8 cellular contexts compared by ENCODE assay signal in the genomic region with DNA sequence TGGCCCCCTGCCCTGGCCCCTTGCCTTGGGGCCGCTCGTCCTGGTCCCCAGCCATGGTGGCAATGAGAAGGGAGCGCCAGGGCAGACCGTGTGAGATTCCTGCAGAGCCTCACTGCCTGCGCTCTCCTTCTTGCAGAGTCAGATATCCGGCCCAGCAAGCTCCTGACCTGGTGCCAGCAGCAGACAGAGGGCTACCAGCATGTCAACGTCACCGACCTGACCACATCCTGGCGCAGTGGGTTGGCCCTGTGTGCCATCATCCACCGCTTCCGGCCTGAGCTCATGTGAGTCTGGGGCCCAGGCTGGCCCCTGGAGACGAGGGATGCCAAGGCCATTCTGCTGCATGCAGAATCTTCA.
DNase-seq lines count a peak whose midpoint lies in the region; ATAC-seq and TF ChIP-seq lines count a peak whose summit lies in the region.

No MANE protein-coding gene starts in this region.

- no peak for TF ChIP-seq CTCF in Peyer's patch (IDR thresholded peaks at IDR 0.05)

- no peak for TF ChIP-seq POLR2A in Peyer's patch (IDR thresholded peaks at IDR 0.05)

- H3K27ac ChIP-seq in Peyer's patch: peak overlapping the region; percentile 9 to 66 (median 50)

- peaks cover 0 to 65% (median 0%) of the 10 kb centered on the region in 3 donors for H3K36me3 ChIP-seq in Peyer's patch

- ATAC-seq in GM18508 (IDR thresholded peaks at IDR 0.05; ENCODE audit: insufficient read depth, unreplicated experiment) (peak; percentile 97), HG02943 (IDR thresholded peaks at IDR 0.05; ENCODE audit: low read depth, unreplicated experiment) (peak; percentile 98)

- DNase-seq in Peyer's patch (peak in 2 of 3 donors; percentile 85 to 92), glomerular visceral epithelial cell (ENCODE audit: extremely low spot score) (peak; percentile 96), ecto neural progenitor cell (ENCODE audit: low spot score) (no peak), DMS79 treated with DMSO at 0.1 percent for 48 hours (lab: John Stamatoyannopoulos, UW) (no peak)
- peak; percentile 88 for DNase-seq in activated effector memory CD4-positive, alpha-beta T cell treated with Interleukin-2 at 50 U/mL for 16 hours
- peak; percentile 50 to 64 for DNase-seq in stimulated activated CD4-positive, alpha-beta T cell treated with anti-CD3 and anti-CD28 coated beads, Interleukin-1b, Interleukin-23, amount 100 ng/mL, for 1 hour (ENCODE audit: low read depth in 2 of 2)

- no peaks in the 10 kb centered on the region for H3K27me3 ChIP-seq in Peyer's patch

- H3K9me3 ChIP-seq in Peyer's patch: no peaks in the 10 kb centered on the region

- no peak overlapping the region for H3K4me3 ChIP-seq in Peyer's patch

- peaks cover 0 to 26% (median 2%) of the 10 kb centered on the region in 4 donors for H3K4me1 ChIP-seq in Peyer's patch

Comparison
In these comparisons a context has a peak if more than half of its experiments do, and no peak if none do; other contexts are left out.
1. DNase-seq: peak in Peyer's patch (2 of 3), activated effector memory CD4-positive, alpha-beta T cell treated with Interleukin-2 at 50 U/mL for 16 hours (single experiment), glomerular visceral epithelial cell (single experiment) and stimulated activated CD4-positive, alpha-beta T cell treated with anti-CD3 and anti-CD28 coated beads, Interleukin-1b, Interleukin-23, amount 100 ng/mL, for 1 hour (2 of 2); none in ecto neural progenitor cell (single experiment) and DMS79 treated with DMSO at 0.1 percent for 48 hours (single experiment).